20 cellular contexts compared by ENCODE assay signal in the genomic region with DNA sequence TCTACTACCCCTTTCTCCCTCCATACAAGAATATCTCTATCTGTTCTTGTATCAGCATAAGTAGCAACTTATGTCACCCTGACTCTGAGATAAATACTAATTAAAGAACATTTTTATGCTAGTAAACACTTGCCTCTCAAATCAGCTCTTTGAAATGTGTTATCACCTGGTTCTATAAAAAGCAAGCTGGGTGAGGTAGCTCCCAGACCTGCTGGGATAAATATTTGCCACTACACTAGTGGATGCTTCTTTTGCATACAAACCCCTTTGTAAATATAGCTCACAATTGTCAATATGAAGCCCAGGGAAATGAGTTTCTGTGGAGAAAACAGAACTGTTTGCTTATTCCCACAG.
A peak's percentile ranks its signal among the peaks of the same experiment; 100 is the strongest.
DNase-seq lines count a peak whose midpoint lies in the region; ATAC-seq and TF ChIP-seq lines count a peak whose summit lies in the region.
"Had no signal": no experiment of that assay in that cellular context is flagged by ENCODE, and none has a peak within 500 bp of the region (broad histone marks: within the 10 kb centered on the region; RNA-seq: fewer than 3 reads in every experiment).

No MANE protein-coding gene starts in this region.

- ATAC-seq in body of pancreas = peak; percentile 49
- ATAC-seq in left lung = peak; percentile 77
- peak in 1 of 2 donors; percentile 21 for ATAC-seq in upper lobe of left lung (ENCODE audit: low FRiP score in 2 of 2)
- no peak for ATAC-seq in HG02973 (IDR thresholded peaks at IDR 0.05; ENCODE audit: unreplicated experiment)
- no peak for ATAC-seq in naive thymus-derived CD8-positive, alpha-beta T cell
- ATAC-seq: activated naive CD8-positive, alpha-beta T cell treated with anti-CD3 and anti-CD28 coated beads, Interleukin-2, amount 50 U/mL, for 24 hours; K562; mucosa of descending colon; WTC11 had no signal

- no peak for TF ChIP-seq POLR2A in body of pancreas (IDR thresholded peaks at IDR 0.05)
- no peak for TF ChIP-seq POLR2A in upper lobe of left lung (IDR thresholded peaks at IDR 0.05)

- H3K27me3 ChIP-seq in body of pancreas (no peaks in the 10 kb centered on the region), left lung (no peaks in the 10 kb centered on the region), upper lobe of left lung (no peaks in the 10 kb centered on the region)
- H3K27me3 ChIP-seq: BE2C had no signal

- TF ChIP-seq EP300 in upper lobe of left lung (IDR thresholded peaks at IDR 0.05) = no peak

- H3K36me3 Mint-ChIP-seq in naive thymus-derived CD8-positive, alpha-beta T cell = no peaks in the 10 kb centered on the region
- H3K36me3 Mint-ChIP-seq: WTC11 had no signal

- peak overlapping the region; percentile 58 to 82 (median 70) for H3K27ac ChIP-seq in body of pancreas
- H3K27ac ChIP-seq in left lung = peak overlapping the region; percentile 6 to 51
- peak overlapping the region in 3 of 4 donors; percentile 26 to 59 (median 40) for H3K27ac ChIP-seq in upper lobe of left lung

- no peak overlapping the region for H3K4me3 Mint-ChIP-seq in naive thymus-derived CD8-positive, alpha-beta T cell
- H3K4me3 Mint-ChIP-seq: activated naive CD8-positive, alpha-beta T cell treated with anti-CD3 and anti-CD28 coated beads, Interleukin-2, amount 50 U/mL, for 24 hours; central memory CD8-positive, alpha-beta T cell; endodermal cell; WTC11 had no signal

- H3K9me3 ChIP-seq in body of pancreas = no peaks in the 10 kb centered on the region
- no peaks in the 10 kb centered on the region for H3K9me3 ChIP-seq in left lung
- no peaks in the 10 kb centered on the region for H3K9me3 ChIP-seq in upper lobe of left lung
- H3K9me3 ChIP-seq: BE2C, mucosa of descending colon had no signal

- H3K27ac Mint-ChIP-seq in naive thymus-derived CD8-positive, alpha-beta T cell = no peak overlapping the region
- H3K27ac Mint-ChIP-seq: activated naive CD8-positive, alpha-beta T cell treated with anti-CD3 and anti-CD28 coated beads, Interleukin-2, amount 50 U/mL, for 24 hours; endodermal cell; WTC11 had no signal

- intact Hi-C loops in body of pancreas (cut with DNase I) (no loop called here), left lung (cut with DNase I) (no loop called here)

- peaks cover 34% of the 10 kb centered on the region for H3K4me1 ChIP-seq in body of pancreas
- H3K4me1 ChIP-seq in left lung = peaks cover 3% of the 10 kb centered on the region in 2 donors
- H3K4me1 ChIP-seq in upper lobe of left lung = peaks cover 3 to 22% (median 14%) of the 10 kb centered on the region in 4 donors

- DNase-seq in NCI-H345 (lab: John Stamatoyannopoulos, UW) (peak; percentile 69), body of pancreas (no peak), left lung (no peak), upper lobe of left lung (no peak), NCI-H1048 (lab: John Stamatoyannopoulos, UW) (no peak)
- no peak for DNase-seq in naive thymus-derived CD8-positive, alpha-beta T cell
- DNase-seq: activated naive CD8-positive, alpha-beta T cell treated with anti-CD3 and anti-CD28 coated beads, Interleukin-2, amount 50 U/mL, for 24 hours; BE2C; endodermal cell; hippocampal formation; kidney; mucosa of descending colon; NCI-H1092; occipital lobe; stimulated activated CD4-positive, alpha-beta T cell treated with anti-CD3 and anti-CD28 coated beads, Interleukin-4, amount 100 ng/mL, for 1 hour; substantia nigra had no signal

- H3K4me3 ChIP-seq in body of pancreas = no peak overlapping the region
- no peak overlapping the region for H3K4me3 ChIP-seq in left lung
- H3K4me3 ChIP-seq in upper lobe of left lung = no peak overlapping the region
- H3K4me3 ChIP-seq: K562, mucosa of descending colon had no signal

- H3K9me3 Mint-ChIP-seq in naive thymus-derived CD8-positive, alpha-beta T cell = no peaks in the 10 kb centered on the region
- H3K9me3 Mint-ChIP-seq: activated naive CD8-positive, alpha-beta T cell treated with anti-CD3 and anti-CD28 coated beads, Interleukin-2, amount 50 U/mL, for 24 hours; endodermal cell; WTC11 had no signal

- H3K4me1 Mint-ChIP-seq in naive thymus-derived CD8-positive, alpha-beta T cell = no peaks in the 10 kb centered on the region
- H3K4me1 Mint-ChIP-seq: activated naive CD8-positive, alpha-beta T cell treated with anti-CD3 and anti-CD28 coated beads, Interleukin-2, amount 50 U/mL, for 24 hours; central memory CD8-positive, alpha-beta T cell had no signal

- H3K36me3 ChIP-seq in body of pancreas (replicated peaks in 1 of 2; ENCODE audit: insufficient read depth in 1 of 2, low read depth in 2 of 2) (no peaks in the 10 kb centered on the region), left lung (no peaks in the 10 kb centered on the region), upper lobe of left lung (no peaks in the 10 kb centered on the region)
- H3K36me3 ChIP-seq: BE2C had no signal

- POLR2A ChIA-PET in naive thymus-derived CD8-positive, alpha-beta T cell (lab: Charles Lee) = no interaction called here

- H3K27me3 Mint-ChIP-seq in naive thymus-derived CD8-positive, alpha-beta T cell = no peaks in the 10 kb centered on the region
- H3K27me3 Mint-ChIP-seq: activated naive CD8-positive, alpha-beta T cell treated with anti-CD3 and anti-CD28 coated beads, Interleukin-2, amount 50 U/mL, for 24 hours; central memory CD8-positive, alpha-beta T cell had no signal

- TF ChIP-seq CTCF in body of pancreas (IDR thresholded peaks at IDR 0.05) (no peak), left lung (IDR thresholded peaks at IDR 0.05) (no peak), upper lobe of left lung (IDR thresholded peaks at IDR 0.05) (no peak)

Comparison
In these comparisons a context has a peak if more than half of its experiments do, and no peak if none do; other contexts are left out.
1. ATAC-seq: peak in body of pancreas (single experiment) and left lung (single experiment); none in HG02973 (single experiment) and naive thymus-derived CD8-positive, alpha-beta T cell (0 of 2).
2. Peak in every context shown above with its lines, with median percentiles within 50 percentile points of each other: H3K27ac ChIP-seq.